1 cellular context compared by ENCODE assay signal in the genomic region with DNA sequence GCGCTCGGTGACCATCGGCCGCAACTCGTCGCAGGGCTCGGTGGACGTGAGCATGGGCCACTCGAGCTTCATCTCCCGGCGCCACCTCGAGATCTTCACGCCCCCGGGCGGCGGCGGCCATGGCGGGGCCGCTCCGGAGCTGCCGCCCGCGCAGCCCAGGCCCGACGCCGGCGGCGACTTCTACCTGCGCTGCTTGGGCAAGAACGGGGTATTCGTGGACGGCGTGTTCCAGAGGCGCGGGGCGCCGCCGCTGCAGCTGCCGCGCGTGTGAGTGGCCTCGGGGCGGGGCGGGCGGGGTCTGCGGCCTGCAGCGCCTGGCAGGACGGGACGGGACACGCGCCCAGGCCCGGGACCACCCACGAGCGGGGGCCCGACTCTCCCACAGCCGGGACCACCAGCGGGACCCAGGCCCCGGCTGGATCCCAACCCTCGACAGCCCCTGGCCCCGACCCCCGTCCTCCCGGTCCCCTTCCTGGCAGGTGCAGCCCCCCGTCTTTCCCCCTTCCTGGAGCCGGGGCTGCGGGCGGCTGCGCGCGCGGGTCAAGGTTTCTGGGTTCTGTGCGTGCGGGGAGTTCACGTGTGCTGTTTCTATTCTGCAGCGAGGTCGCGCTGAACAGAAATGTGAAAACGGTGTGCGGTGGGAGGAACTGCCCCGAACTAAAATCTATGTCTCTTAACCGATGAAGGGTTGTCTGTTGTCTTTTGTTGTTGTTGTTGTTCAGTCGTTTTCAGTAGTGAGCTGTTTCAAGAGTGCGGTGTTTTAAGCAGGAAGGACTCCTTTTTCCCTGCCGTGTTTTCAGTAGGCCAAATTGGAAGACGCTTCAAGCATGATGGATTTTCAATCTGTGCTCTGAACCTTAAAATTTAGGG.
TF ChIP-seq lines count a peak whose summit lies in the region.

No MANE protein-coding gene starts in this region.

TF ChIP-seq in endothelial cell of umbilical vein, 7 proteins besides CTCF, POLR2A, EP300 and RAD21:
- TF ChIP-seq MYC (IDR thresholded peaks at IDR 0.05; ENCODE audit: low read depth, low read length) (no peak), POLR2AphosphoS5 (IDR thresholded peaks at IDR 0.05; ENCODE audit: insufficient read depth, low read depth, low read length) (no peak), EZH2 (IDR thresholded peaks at IDR 0.05; ENCODE audit: borderline replicate concordance, low read depth, low read length, severe bottlenecking) (no peak), GATA2 (IDR thresholded peaks at IDR 0.05; ENCODE audit: insufficient read depth, insufficient read length, low read depth, low read length) (no peak), FOS (IDR thresholded peaks at IDR 0.05; ENCODE audit: borderline replicate concordance, insufficient read depth, low read length) (no peak), JUN (IDR thresholded peaks at IDR 0.05; ENCODE audit: borderline replicate concordance, insufficient read depth, insufficient read length, low read depth) (no peak)
- TF ChIP-seq, protein P1, sequence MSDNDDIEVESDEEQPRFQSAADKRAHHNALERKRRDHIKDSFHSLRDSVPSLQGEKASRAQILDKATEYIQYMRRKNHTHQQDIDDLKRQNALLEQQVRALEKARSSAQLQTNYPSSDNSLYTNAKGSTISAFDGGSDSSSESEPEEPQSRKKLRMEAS (IDR thresholded peaks at IDR 0.05; ENCODE audit: insufficient read depth, insufficient read length) = no peak
